17 cellular contexts compared by ENCODE assay signal in genomic region chr18:70374154-70374553, GRCh38.
DNase-seq lines count a peak whose midpoint lies in the region; ATAC-seq, FAIRE-seq and TF ChIP-seq lines count a peak whose summit lies in the region.
"Had no signal": no experiment of that assay in that cellular context is flagged by ENCODE, and none has a peak within 500 bp of the region (broad histone marks: within the 10 kb centered on the region; RNA-seq: fewer than 3 reads in every experiment).

No MANE protein-coding gene starts in this region.

- intact Hi-C loops in Panc1 (cut with micrococcal nuclease; ENCODE audit: unreplicated experiment) = loop anchor here (10.0 kb wide), 1 partner anchor 79 kb away; no protein-coding TSS in a partner anchor

- peak overlapping the region; percentile 97 for H3K27ac ChIP-seq in A549
- H3K27ac ChIP-seq in Panc1 (ENCODE audit: low read length) = peak overlapping the region; percentile 95
- H3K27ac ChIP-seq in foreskin keratinocyte = peak overlapping the region; percentile 80
- no peak overlapping the region for H3K27ac ChIP-seq in MM.1S (ENCODE audit: low read length)

- TF ChIP-seq RAD21 in A549 (conservative IDR thresholded peaks at IDR 0.05 in 1 of 2, IDR thresholded peaks at IDR 0.05 in 1 of 2) = 0 out of 5 replicates have a peak, but pooled peaks of 1 of the 2 experiments have one; percentile 2

- 46% methylated on average over 2 of the region's 2 CpGs for WGBS in A549 (ENCODE audit: missing lambda C conversion rate)

- H3K4me1 ChIP-seq in A549 (peaks cover 81% of the 10 kb centered on the region), Panc1 (ENCODE audit: control insufficient read depth, insufficient read depth, low read length) (peaks cover 55% of the 10 kb centered on the region), foreskin keratinocyte (peaks cover 18% of the 10 kb centered on the region), MM.1S (ENCODE audit: low read length) (no peaks in the 10 kb centered on the region)

- POLR2A ChIA-PET in A549 (lab: Yijun Ruan, JAX) = interaction anchor here (1.8 to 3.3 kb wide), 3 partner anchors 11 to 48 kb away, joined by 21 to 36 read pairs (median 32); no protein-coding TSS in a partner anchor
- POLR2A ChIA-PET in Panc1 (lab: Charles Lee) = no interaction called here

- H3K27me3 ChIP-seq in Panc1 (ENCODE audit: control insufficient read depth, insufficient read depth, low read length) = no peaks in the 10 kb centered on the region
- H3K27me3 ChIP-seq in foreskin keratinocyte = no peaks in the 10 kb centered on the region
- H3K27me3 ChIP-seq in MM.1S (replicated peaks; ENCODE audit: insufficient read depth, low read length) = no peaks in the 10 kb centered on the region

- no peak for ATAC-seq in A549
- ATAC-seq in Panc1 = no peak
- no peak for ATAC-seq in foreskin keratinocyte
- no peak for ATAC-seq in GM21825 (IDR thresholded peaks at IDR 0.05; ENCODE audit: unreplicated experiment)
- ATAC-seq in HG03039 (IDR thresholded peaks at IDR 0.05; ENCODE audit: unreplicated experiment) = no peak
- ATAC-seq: Right ventricle myocardium inferior had no signal

- H3K9me2 ChIP-seq in MM.1S (replicated peaks; ENCODE audit: insufficient read depth, low read length) = no peaks in the 10 kb centered on the region

- H2AFZ ChIP-seq in MM.1S (ENCODE audit: low read length) = no peak overlapping the region

- H3K4me2 ChIP-seq in A549 (peak overlapping the region; percentile 61), MM.1S (ENCODE audit: low read depth, low read length) (no peak overlapping the region)

- peak in 1 of 2 experiments; percentile 55 for DNase-seq in A549 (ENCODE audit: low read depth in 1 of 2, low spot score in 1 of 2)
- peak; percentile 59 for DNase-seq in EL
- DNase-seq in Panc1 (ENCODE audit: low read depth, low spot score) = no peak
- no peak for DNase-seq in foreskin keratinocyte
- no peak for DNase-seq in MM.1S
- no peak for DNase-seq in NCI-H2227 treated with DMSO at 0.1 percent for 48 hours (lab: John Stamatoyannopoulos, UW)
- DNase-seq: COR-L47, DMS79, NCI-H1436, NCI-H2029, NCI-H2171, NCI-H748 treated with DMSO at 0.1 percent for 48 hours, OCI-M1 had no signal

- FAIRE-seq in A549 (lab: Jason Lieb, UNC) = no peak
- FAIRE-seq: G401.6 had no signal

- H3K36me3 ChIP-seq in Panc1 (ENCODE audit: control insufficient read depth, insufficient read depth, low read length) (no peaks in the 10 kb centered on the region), MM.1S (replicated peaks; ENCODE audit: insufficient read depth, low read length) (no peaks in the 10 kb centered on the region)

- no peak overlapping the region for H3K9ac ChIP-seq in MM.1S (ENCODE audit: low read length)

- H3K4me3 ChIP-seq in A549 (no peak overlapping the region), Panc1 (ENCODE audit: low read depth in 2 of 2, low read length in 2 of 2) (no peak overlapping the region), MM.1S (ENCODE audit: low read length) (no peak overlapping the region)

- no TSS peak for BruUV-seq in Panc1 (replicated peaks; lab: Mats Ljungman, UMichigan)

- in situ Hi-C loops in Panc1 (cut with HindIII; ENCODE audit: low pct_unique_long_range_greater_than_20kb, low sequenced_read_pairs) = no loop called here

- TF ChIP-seq EP300 in A549 (IDR thresholded peaks at IDR 0.05) = peak in 1 of 2 experiments; percentile 60; a peak in 2 of 5 replicates

- CTCF ChIA-PET in A549 (lab: Yijun Ruan, JAX) (interaction anchor here (1.4 to 4.0 kb wide), 2 partner anchors 10 to 59 kb away, joined by 5 to 21 read pairs; no protein-coding TSS in a partner anchor), Panc1 (lab: Charles Lee) (no interaction called here)

- no peaks in the 10 kb centered on the region for H3F3A ChIP-seq in MM.1S (ENCODE audit: insufficient read depth, low read length)

- TF ChIP-seq CTCF in A549 (IDR thresholded peaks at IDR 0.05) = no peak
- no peak for TF ChIP-seq CTCF in Panc1 (IDR thresholded peaks at IDR 0.05)
- no peak for TF ChIP-seq CTCF in foreskin keratinocyte (conservative IDR thresholded peaks at IDR 0.05)
- TF ChIP-seq CTCF in MM.1S (IDR thresholded peaks at IDR 0.05; ENCODE audit: low read length) = no peak

- H4K20me1 ChIP-seq in MM.1S (ENCODE audit: insufficient read depth, low read length) = no peaks in the 10 kb centered on the region

- H3K9me3 ChIP-seq in A549 (peaks cover 22% of the 10 kb centered on the region), Panc1 (ENCODE audit: control insufficient read depth, insufficient read depth, low read depth, low read length) (no peaks in the 10 kb centered on the region), MM.1S (replicated peaks; ENCODE audit: insufficient read depth, low read length) (no peaks in the 10 kb centered on the region)

- H3K79me2 ChIP-seq in MM.1S (ENCODE audit: low read length) = no peaks in the 10 kb centered on the region

- no peak for TF ChIP-seq POLR2A in A549 (IDR thresholded peaks at IDR 0.05; ENCODE audit: low read length)

TF ChIP-seq in A549, 52 proteins besides CTCF, POLR2A, EP300 and RAD21:
- TF ChIP-seq HEYL (CRISPR knock-in tag; IDR thresholded peaks at IDR 0.05) = peak; percentile 56; the same call in 1 of the 2 replicates
- no peak for TF ChIP-seq MAFK (IDR thresholded peaks at IDR 0.05; ENCODE audit: partially characterized antibody)
- peak; percentile 53 for TF ChIP-seq MAX (IDR thresholded peaks at IDR 0.05)
- peak; percentile 91; the same call in 1 of the 2 replicates for TF ChIP-seq GATA3 (IDR thresholded peaks at IDR 0.05; ENCODE audit: borderline replicate concordance)
TF ChIP-seq in A549: peak in this region for 3.
